21 cellular contexts compared by ENCODE assay signal in genomic region chr12:104249017-104249416, GRCh38.
"Had no signal": no experiment of that assay in that cellular context is flagged by ENCODE, and none has a peak within 500 bp of the region (broad histone marks: within the 10 kb centered on the region; RNA-seq: fewer than 3 reads in every experiment).

No MANE protein-coding gene starts in this region.

- H3K4me3 Mint-ChIP-seq: effector memory CD8-positive, alpha-beta T cell; natural killer cell; stimulated activated memory B cell treated with anti-CD40 and anti-IgM and Interleukin-4, amounts not matched to agents 10 μg/mL and 1 μg/mL and 100 μg/mL, for 72 hours; type B pancreatic cell had no signal

- H3K4me1 ChIP-seq: colonic mucosa, psoas muscle, spleen, testis had no signal

- H3K36me3 Mint-ChIP-seq: natural killer cell; stimulated activated memory B cell treated with anti-CD40 and anti-IgM and Interleukin-4, amounts not matched to agents 10 μg/mL and 1 μg/mL and 100 μg/mL, for 72 hours; type B pancreatic cell had no signal

- ATAC-seq: effector memory CD8-positive, alpha-beta T cell; left ventricle myocardium superior; lower lobe of right lung; natural killer cell; psoas muscle; right cardiac atrium; stimulated activated memory B cell treated with anti-CD40 and anti-IgM and Interleukin-4, amounts not matched to agents 10 μg/mL and 1 μg/mL and 100 μg/mL, for 72 hours; stimulated activated naive CD8-positive, alpha-beta T cell treated with anti-CD3 and anti-CD28 coated beads, Interleukin-15, Interleukin-2, amounts not matched to agents 100 U/mL and 50 U/mL, for 24 hours had no signal

- DNase-seq: colonic mucosa; dermis blood vessel endothelial cell; effector memory CD8-positive, alpha-beta T cell; erythroblast; left ventricle myocardium superior; lower lobe of right lung; natural killer cell; occipital lobe; ovary; posterior cingulate gyrus; psoas muscle; right cardiac atrium; sigmoid colon; spleen; stimulated activated CD4-positive, alpha-beta T cell treated with anti-CD3 and anti-CD28 coated beads, Interleukin-4, amount 100 ng/mL, for 4 hours; stimulated activated naive CD8-positive, alpha-beta T cell treated with anti-CD3 and anti-CD28 coated beads, Interleukin-15, Interleukin-2, amounts not matched to agents 100 U/mL and 50 U/mL, for 24 hours; substantia nigra; testis; tibial artery had no signal

- H3K4me1 Mint-ChIP-seq: natural killer cell; stimulated activated memory B cell treated with anti-CD40 and anti-IgM and Interleukin-4, amounts not matched to agents 10 μg/mL and 1 μg/mL and 100 μg/mL, for 72 hours had no signal

- H3K27me3 Mint-ChIP-seq: type B pancreatic cell had no signal

- H3K9me3 ChIP-seq: colonic mucosa, lower lobe of right lung, ovary, psoas muscle, sigmoid colon, spleen, testis, tibial artery had no signal

- H3K9me3 Mint-ChIP-seq: effector memory CD8-positive, alpha-beta T cell; natural killer cell; stimulated activated memory B cell treated with anti-CD40 and anti-IgM and Interleukin-4, amounts not matched to agents 10 μg/mL and 1 μg/mL and 100 μg/mL, for 72 hours; type B pancreatic cell had no signal

- H3K27me3 ChIP-seq: colonic mucosa, ovary, sigmoid colon, spleen, testis, tibial artery had no signal

- H3K4me3 ChIP-seq: colonic mucosa, lower lobe of right lung, ovary, psoas muscle, sigmoid colon, spleen, testis, tibial artery had no signal

- H3K27ac ChIP-seq: colonic mucosa, lower lobe of right lung, ovary, psoas muscle, sigmoid colon, spleen, testis, tibial artery had no signal

- H3K27ac Mint-ChIP-seq: effector memory CD8-positive, alpha-beta T cell; natural killer cell; stimulated activated memory B cell treated with anti-CD40 and anti-IgM and Interleukin-4, amounts not matched to agents 10 μg/mL and 1 μg/mL and 100 μg/mL, for 72 hours; type B pancreatic cell had no signal

- H3K36me3 ChIP-seq: colonic mucosa, lower lobe of right lung, ovary, sigmoid colon, spleen, tibial artery had no signal
